ENCODE assay signal across 14 cellular contexts in the genomic region with DNA sequence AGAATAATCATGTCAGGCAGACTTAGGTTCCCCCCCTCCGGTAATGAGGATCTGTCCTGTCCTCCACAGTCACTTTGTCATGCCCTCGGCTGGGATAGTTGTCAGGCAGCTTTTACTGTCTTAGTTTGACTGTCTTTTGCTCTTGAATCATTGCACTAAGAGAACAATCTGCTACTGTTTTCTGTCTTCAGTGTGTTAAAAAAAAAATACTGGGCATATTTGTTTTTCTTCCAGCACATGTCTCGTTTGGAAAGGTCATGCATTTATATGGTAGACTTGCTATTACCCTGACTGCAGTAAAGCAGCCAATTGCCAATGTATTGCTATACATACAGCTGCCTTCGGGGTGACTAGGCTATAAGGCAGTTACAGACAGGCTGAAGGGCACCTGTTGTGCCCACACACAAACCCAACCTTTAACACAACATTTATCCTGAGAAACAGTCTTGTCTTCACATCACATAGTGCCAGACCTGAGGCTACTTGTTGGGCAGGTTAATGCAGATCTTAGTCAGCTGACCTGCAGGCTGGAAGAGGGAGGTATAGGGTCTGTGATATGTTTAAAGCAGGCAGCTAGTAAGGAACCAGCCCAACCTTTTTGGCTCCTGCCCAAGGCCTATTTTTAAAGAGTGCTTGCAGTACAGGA. TPM values are rescaled to one million over a fixed set of nuclear protein-coding genes. Genes with fewer than 3 reads are reported as not detected.
DNase-seq lines count a peak whose midpoint lies in the region; ATAC-seq and TF ChIP-seq lines count a peak whose summit lies in the region.
"Had no signal": no experiment of that assay in that cellular context is flagged by ENCODE, and none has a peak within 500 bp of the region (broad histone marks: within the 10 kb centered on the region; RNA-seq: fewer than 3 reads in every experiment).

No MANE protein-coding gene starts in this region.

- no peaks in the 10 kb centered on the region for H3K79me2 ChIP-seq in mammary epithelial cell (ENCODE audit: insufficient read depth, low read length)

- H3K27me3 ChIP-seq in mammary epithelial cell (ENCODE audit: insufficient read depth, low read length) (no peaks in the 10 kb centered on the region), transverse colon (no peaks in the 10 kb centered on the region), tibial nerve (no peaks in the 10 kb centered on the region)
- H3K27me3 ChIP-seq: SJSA1 had no signal

- 12% methylated on average over 4 of the region's 4 CpGs for WGBS in mammary epithelial cell (ENCODE audit: low coverage, missing lambda C conversion rate)
- 0 to 26% methylated on average over 1 to 4 of the region's 4 CpGs for WGBS in transverse colon (ENCODE audit: low coverage in 1 of 2), 2 donors
- 28 to 46% methylated on average over 4 of the region's 4 CpGs for WGBS in tibial nerve, 2 donors

- in situ Hi-C loops in mammary epithelial cell (cut with MboI; ENCODE audit: low sequenced_read_pairs in 2 of 2) (no loop called here), transverse colon (cut with MboI; ENCODE audit: low pct_ligation_motif_present in 1 of 4, low pct_unique_long_range_greater_than_20kb in 1 of 4, low sequenced_read_pairs in 3 of 4) (no loop called here)

- CTCF ChIA-PET in mammary epithelial cell (lab: Charles Lee; ENCODE audit: low non-redundant PET) (no interaction called here), MCF 10A (lab: Yijun Ruan, JAX) (interaction anchor here (0.8 kb wide), 1 partner anchor 9 kb away, joined by 4 read pairs; no protein-coding TSS in a partner anchor)

- H3K27ac ChIP-seq in mammary epithelial cell (ENCODE audit: insufficient read depth, low read depth, low read length), result no peak overlapping the region
- H3K27ac ChIP-seq in transverse colon, result peak overlapping the region; percentile 62 to 76 (median 64)
- H3K27ac ChIP-seq in tibial nerve, result peak overlapping the region in 1 of 4 donors; percentile 16
- H3K27ac ChIP-seq: SJSA1 had no signal

- H2AFZ ChIP-seq in mammary epithelial cell (ENCODE audit: low read depth, low read length), result no peak overlapping the region

- no peak for TF ChIP-seq EP300 in transverse colon (IDR thresholded peaks at IDR 0.05; ENCODE audit: low read depth)
- no peak for TF ChIP-seq EP300 in tibial nerve (IDR thresholded peaks at IDR 0.05)

- H3K4me3 ChIP-seq in mammary epithelial cell (replicated peaks in 1 of 3; ENCODE audit: insufficient read depth in 1 of 3, low read depth in 2 of 3, low read length in 3 of 3) (no peak overlapping the region), transverse colon (no peak overlapping the region), tibial nerve (no peak overlapping the region)
- H3K4me3 ChIP-seq: SJSA1 had no signal

- BruUV-seq in mammary epithelial cell (replicated peaks; lab: Mats Ljungman, UMichigan) (no TSS peak), MCF 10A (replicated peaks; lab: Mats Ljungman, UMichigan) (no TSS peak)

- no peaks in the 10 kb centered on the region for H3K4me1 Mint-ChIP-seq in MCF 10A (ENCODE audit: insufficient read depth, unreplicated experiment)
- H3K4me1 Mint-ChIP-seq: stimulated activated effector memory CD8-positive, alpha-beta T cell treated with anti-CD3 and anti-CD28 coated beads, Interleukin-12 subunit alpha, Interleukin-12 subunit beta, amount 100 ng/mL, for 72 hours had no signal

- H3K9me3 ChIP-seq in mammary epithelial cell (replicated peaks; ENCODE audit: insufficient read depth, low read length) (no peaks in the 10 kb centered on the region), transverse colon (no peaks in the 10 kb centered on the region), tibial nerve (no peaks in the 10 kb centered on the region)
- H3K9me3 ChIP-seq: SJSA1 had no signal

- ATAC-seq in HG02798 (IDR thresholded peaks at IDR 0.05; ENCODE audit: poor library complexity, unreplicated experiment), result no peak
- ATAC-seq: stimulated activated effector memory CD8-positive, alpha-beta T cell treated with anti-CD3 and anti-CD28 coated beads, Interleukin-12 subunit alpha, Interleukin-12 subunit beta, amount 100 ng/mL, for 72 hours had no signal

- no peak overlapping the region for H3K4me3 Mint-ChIP-seq in MCF 10A (ENCODE audit: unreplicated experiment)
- H3K4me3 Mint-ChIP-seq: stimulated activated effector memory CD8-positive, alpha-beta T cell treated with anti-CD3 and anti-CD28 coated beads, Interleukin-12 subunit alpha, Interleukin-12 subunit beta, amount 100 ng/mL, for 72 hours had no signal

- H3K9ac ChIP-seq in mammary epithelial cell (ENCODE audit: insufficient read depth, low read length), result no peak overlapping the region

- H3K36me3 ChIP-seq in mammary epithelial cell (ENCODE audit: insufficient read depth, low read length) (no peaks in the 10 kb centered on the region), transverse colon (no peaks in the 10 kb centered on the region), tibial nerve (no peaks in the 10 kb centered on the region)
- H3K36me3 ChIP-seq: SJSA1 had no signal

- H4K20me1 ChIP-seq in mammary epithelial cell (ENCODE audit: insufficient read depth, low read length), result no peaks in the 10 kb centered on the region

- peak; percentile 51 for DNase-seq in mammary epithelial cell
- DNase-seq in MCF 10A (ENCODE audit: unreplicated experiment), result no peak
- peak; percentile 85 for DNase-seq in RPMI8226
- peak; percentile 70 for DNase-seq in islet precursor cell
- DNase-seq in transverse colon, result peak; percentile 29
- DNase-seq in tibial nerve (ENCODE audit: low spot score in 2 of 2), result no peak
- no peak for DNase-seq in NCI-H2081 treated with DMSO at 0.1 percent for 48 hours (lab: John Stamatoyannopoulos, UW)
- DNase-seq: stimulated activated CD4-positive, alpha-beta T cell treated with anti-CD3 and anti-CD28 coated beads, Interleukin-4, amount 100 ng/mL, for 1 hour had no signal

- no peaks in the 10 kb centered on the region for H3K9me3 Mint-ChIP-seq in MCF 10A (ENCODE audit: unreplicated experiment)
- H3K9me3 Mint-ChIP-seq: stimulated activated effector memory CD8-positive, alpha-beta T cell treated with anti-CD3 and anti-CD28 coated beads, Interleukin-12 subunit alpha, Interleukin-12 subunit beta, amount 100 ng/mL, for 72 hours had no signal

- H3K27me3 Mint-ChIP-seq in MCF 10A (ENCODE audit: insufficient read depth, unreplicated experiment), result no peaks in the 10 kb centered on the region

- POLR2A ChIA-PET in MCF 10A (lab: Yijun Ruan, JAX), result interaction anchor here (0.7 kb wide), 1 partner anchor 235 kb away, joined by 4 read pairs; no protein-coding TSS in a partner anchor

- H3K4me1 ChIP-seq in mammary epithelial cell (ENCODE audit: insufficient read depth, low read length), result no peaks in the 10 kb centered on the region
- H3K4me1 ChIP-seq in transverse colon, result peaks cover 0 to 19% (median 6%) of the 10 kb centered on the region in 4 donors
- H3K4me1 ChIP-seq in tibial nerve, result peaks cover 0 to 5% (median 0%) of the 10 kb centered on the region in 4 donors
- H3K4me1 ChIP-seq: SJSA1 had no signal

- intact Hi-C loops in mammary epithelial cell (cut with micrococcal nuclease), result no loop called here
- intact Hi-C loops in MCF 10A (cut with micrococcal nuclease), result no loop called here
- intact Hi-C loops in transverse colon (cut with DNase I; ENCODE audit: low total_unique reads), result no loop called here

- TF ChIP-seq POLR2A in transverse colon (IDR thresholded peaks at IDR 0.05) (no peak), tibial nerve (IDR thresholded peaks at IDR 0.05) (no peak)

- H3K4me2 ChIP-seq in mammary epithelial cell (ENCODE audit: insufficient read depth, low read depth, low read length), result no peak overlapping the region

- dilution Hi-C loops in mammary epithelial cell (cut with HindIII; ENCODE audit: low sequenced_read_pairs), result no loop called here

- no peaks in the 10 kb centered on the region for H3K36me3 Mint-ChIP-seq in MCF 10A (ENCODE audit: insufficient read depth, unreplicated experiment)
- H3K36me3 Mint-ChIP-seq: stimulated activated effector memory CD8-positive, alpha-beta T cell treated with anti-CD3 and anti-CD28 coated beads, Interleukin-12 subunit alpha, Interleukin-12 subunit beta, amount 100 ng/mL, for 72 hours had no signal

- H3K27ac Mint-ChIP-seq in MCF 10A (ENCODE audit: low read depth, unreplicated experiment), result no peak overlapping the region
- H3K27ac Mint-ChIP-seq: stimulated activated effector memory CD8-positive, alpha-beta T cell treated with anti-CD3 and anti-CD28 coated beads, Interleukin-12 subunit alpha, Interleukin-12 subunit beta, amount 100 ng/mL, for 72 hours had no signal

- TF ChIP-seq CTCF in mammary epithelial cell (conservative IDR thresholded peaks at IDR 0.05 in 1 of 2, IDR thresholded peaks at IDR 0.05 in 1 of 2; ENCODE audit: extremely low read depth in 1 of 2, insufficient read depth in 1 of 2, low read depth in 1 of 2, low read length in 2 of 2) (no peak), MCF 10A (IDR thresholded peaks at IDR 0.05; ENCODE audit: unreplicated experiment) (no peak), transverse colon (IDR thresholded peaks at IDR 0.05) (no peak), tibial nerve (IDR thresholded peaks at IDR 0.05) (no peak)

RNA-seq across cellular contexts. Expression of a gene that starts 26.7 kb away (rescaled TPM):
- 1 to 10 TPM; 1.6 to 7.3 TPM for total RNA-seq in mammary epithelial cell
- polyA plus RNA-seq in mammary epithelial cell, result 0.51 TPM
- polyA minus RNA-seq in mammary epithelial cell, result 2.8 TPM
- total RNA-seq in MCF 10A (2022), result 3.4 and 7.0 TPM in 2 replicates
- total RNA-seq in transverse colon, result 10 to 100 TPM in 3 of 4 donors, 1 to 10 TPM in 1; 6.7 to 17.1 (median 13.2) TPM
- total RNA-seq in tibial nerve, result 1 to 10 TPM; 3.9 to 6.9 (median 5.4) TPM
- total RNA-seq: SJSA1 had no signal

RNA-seq across cellular contexts. Expression of a gene that starts 29.9 kb away (rescaled TPM):
- total RNA-seq in mammary epithelial cell (not detected), MCF 10A (2022) (not detected in 2 replicates), transverse colon (not detected), tibial nerve (not detected)
- not detected for polyA plus RNA-seq in mammary epithelial cell
- polyA minus RNA-seq in mammary epithelial cell, result not detected
- total RNA-seq: H4, mononuclear cell, posterior vena cava, SJSA1 had no signal

Comparison
In these comparisons a context has a peak if more than half of its experiments do, and no peak if none do; other contexts are left out.
1. DNase-seq: peak in mammary epithelial cell (single experiment), RPMI8226 (single experiment), islet precursor cell (single experiment) and transverse colon (single experiment); none in MCF 10A (single experiment), tibial nerve (0 of 2) and NCI-H2081 treated with DMSO at 0.1 percent for 48 hours (single experiment).